2 cellular contexts compared by ENCODE assay signal in genomic region chr4:98527528-98527927, GRCh38.
TF ChIP-seq lines count a peak whose summit lies in the region.

No MANE protein-coding gene starts in this region.

TF ChIP-seq in IMR-90, 13 proteins besides CTCF, POLR2A, EP300 and RAD21:
- TF ChIP-seq USF2 (IDR thresholded peaks at IDR 0.05; ENCODE audit: low read depth, low read length) (no peak), ELK1 (IDR thresholded peaks at IDR 0.05; ENCODE audit: borderline replicate concordance, low read depth, low read length) (no peak), RFX5 (IDR thresholded peaks at IDR 0.05; ENCODE audit: low read depth, low read length) (no peak), RCOR1 (IDR thresholded peaks at IDR 0.05; ENCODE audit: insufficient replicate concordance, low read length) (no peak), CHD1 (IDR thresholded peaks at IDR 0.05; ENCODE audit: low read depth, low read length) (no peak), FOS (IDR thresholded peaks at IDR 0.05; ENCODE audit: low read depth, low read length) (no peak), MAFK (IDR thresholded peaks at IDR 0.05; ENCODE audit: low read depth, low read length) (no peak), SMC3 (IDR thresholded peaks at IDR 0.05; ENCODE audit: low read depth, low read length) (no peak), MAZ (IDR thresholded peaks at IDR 0.05; ENCODE audit: borderline replicate concordance, low read depth, low read length) (no peak), CEBPB (IDR thresholded peaks at IDR 0.05; ENCODE audit: low read depth, low read length) (no peak), NFE2L2 (IDR thresholded peaks at IDR 0.05; ENCODE audit: low read depth, low read length) (no peak), MXI1 (IDR thresholded peaks at IDR 0.05; ENCODE audit: borderline replicate concordance, low read depth, low read length) (no peak), BHLHE40 (IDR thresholded peaks at IDR 0.05; ENCODE audit: low read depth, low read length) (no peak)

TF ChIP-seq in K562, 482 proteins besides CTCF, POLR2A, EP300 and RAD21:
- TF ChIP-seq ZNF12 (CRISPR knock-in tag; IDR thresholded peaks at IDR 0.05) (peak; percentile 89), ZBTB12 (CRISPR knock-in tag; IDR thresholded peaks at IDR 0.05) (no peak)
